In genomic region chr10:133276435-133277201, GRCh38 we compare ENCODE assay signal across 8 cellular contexts. TPM values are rescaled to one million over a fixed set of nuclear protein-coding genes. Genes with fewer than 3 reads are reported as not detected.
DNase-seq lines count a peak whose midpoint lies in the region; ATAC-seq and TF ChIP-seq lines count a peak whose summit lies in the region.

TSS of gene ADAM8 (minus strand) at chr10:133276868. CDS start at chr10:133276817, 51 bp downstream.

- H3K36me3 ChIP-seq in heart right ventricle = peaks cover 0 to 47% (median 13%) of the 10 kb centered on the region in 9 donors
- peaks cover 0 to 58% (median 0%) of the 10 kb centered on the region in 3 donors for H3K36me3 ChIP-seq in tibial nerve

- peaks cover 2% of the 10 kb centered on the region for H3K27me3 Mint-ChIP-seq in IgD-negative memory B cell

- peak within 1 kb of the TSS in 6 of 10 donors; percentile 15 to 54 (median 27) for H3K4me3 ChIP-seq in heart right ventricle
- peak within 1 kb of the TSS in 2 of 4 donors; percentile 31 to 41 for H3K4me3 ChIP-seq in tibial nerve

- peak within 1 kb of the TSS in 2 of 10 donors; percentile 66 to 94 for H3K27ac ChIP-seq in heart right ventricle
- peak within 1 kb of the TSS in 2 of 4 donors; percentile 10 to 38 for H3K27ac ChIP-seq in tibial nerve

- peak within 1 kb of the TSS; percentile 89 to 97 (median 94) for H3K4me3 Mint-ChIP-seq in IgD-negative memory B cell

- intact Hi-C loops in heart right ventricle (cut with DNase I) = no loop called here

- no peak for TF ChIP-seq POLR2A in tibial nerve (IDR thresholded peaks at IDR 0.05)

- peak; percentile 53 for DNase-seq in D341Med (ENCODE audit: low spot score)
- DNase-seq in activated T-cell treated with anti-CD3 and anti-CD28 coated beads, Interleukin-2, amount 50 U/mL, for 1 hour = peak; percentile 79
- DNase-seq in heart right ventricle = peak in 1 of 2 donors; percentile 48
- peak; percentile 87 for DNase-seq in stimulated activated CD4-positive, alpha-beta T cell treated with anti-CD3 and anti-CD28 coated beads, Interleukin-15, amount 100 ng/mL, for 24 hours
- DNase-seq in tibial nerve (ENCODE audit: low spot score in 2 of 2) = no peak
- no peak for DNase-seq in SIG-M5 treated with dmso at 0.1 percent for 504 hours (lab: John Stamatoyannopoulos, UW; ENCODE audit: unreplicated experiment)

- peak; percentile 41 for ATAC-seq in GM21367 (IDR thresholded peaks at IDR 0.05; ENCODE audit: unreplicated experiment)
- peak in 3 of 8 donors; percentile 8 to 32 (median 11) for ATAC-seq in heart right ventricle

- TF ChIP-seq CTCF in heart right ventricle (IDR thresholded peaks at IDR 0.05) (no peak), tibial nerve (IDR thresholded peaks at IDR 0.05) (no peak)

- H3K27ac Mint-ChIP-seq in IgD-negative memory B cell = peak within 1 kb of the TSS; percentile 98

- WGBS in heart right ventricle, 2 donors = 8% methylated on average over 61 to 63 of the region's 63 CpGs
- WGBS in tibial nerve, 2 donors = 4 to 13% methylated on average over 16 to 34 of the region's 63 CpGs

- no peaks in the 10 kb centered on the region for H3K9me3 Mint-ChIP-seq in IgD-negative memory B cell

- H3K9me3 ChIP-seq in heart right ventricle (no peaks in the 10 kb centered on the region), tibial nerve (no peaks in the 10 kb centered on the region)

- H3K36me3 Mint-ChIP-seq in IgD-negative memory B cell = no peaks in the 10 kb centered on the region

- peaks cover 0 to 33% (median 27%) of the 10 kb centered on the region in 7 donors for H3K27me3 ChIP-seq in heart right ventricle
- H3K27me3 ChIP-seq in tibial nerve = peaks cover 0 to 33% of the 10 kb centered on the region in 2 donors

- H3K4me1 ChIP-seq in heart right ventricle = peaks cover 0 to 62% (median 13%) of the 10 kb centered on the region in 9 donors
- H3K4me1 ChIP-seq in tibial nerve = peaks cover 0 to 43% (median 17%) of the 10 kb centered on the region in 4 donors

- peaks cover 17 to 25% (median 22%) of the 10 kb centered on the region in 3 donors for H3K4me1 Mint-ChIP-seq in IgD-negative memory B cell

- TF ChIP-seq EP300 in tibial nerve (IDR thresholded peaks at IDR 0.05) = no peak

RNA-seq across cellular contexts. Expression of gene ADAM8, which starts in this region (rescaled TPM):
- polyA plus RNA-seq in IgD-negative memory B cell = 70.9 TPM
- 1 to 10 TPM; 1.1 to 6.5 (median 1.7) TPM for total RNA-seq in heart right ventricle
- polyA plus RNA-seq in heart right ventricle = 1 to 10 TPM in 1 of 2 donors, under 1 TPM in 1; 0.88 to 1.4 TPM
- total RNA-seq in tibial nerve = 10 to 100 TPM in 1 of 4 donors, 1 to 10 TPM in 3; 2.7 to 11.3 (median 6.4) TPM

Comparison
In these comparisons a context has a peak if more than half of its experiments do, and no peak if none do; other contexts are left out.
1. RNA of gene ADAM8 (polyA plus RNA-seq): 70.9 TPM in IgD-negative memory B cell (single experiment); 0.88 to 1.4 TPM in heart right ventricle; every median in the first group is over 10 times any median in the second.
2. DNase-seq: peak in D341Med (single experiment), activated T-cell treated with anti-CD3 and anti-CD28 coated beads, Interleukin-2, amount 50 U/mL, for 1 hour (single experiment) and stimulated activated CD4-positive, alpha-beta T cell treated with anti-CD3 and anti-CD28 coated beads, Interleukin-15, amount 100 ng/mL, for 24 hours (single experiment); none in tibial nerve (0 of 2) and SIG-M5 treated with dmso at 0.1 percent for 504 hours (single experiment).